In the genomic region with DNA sequence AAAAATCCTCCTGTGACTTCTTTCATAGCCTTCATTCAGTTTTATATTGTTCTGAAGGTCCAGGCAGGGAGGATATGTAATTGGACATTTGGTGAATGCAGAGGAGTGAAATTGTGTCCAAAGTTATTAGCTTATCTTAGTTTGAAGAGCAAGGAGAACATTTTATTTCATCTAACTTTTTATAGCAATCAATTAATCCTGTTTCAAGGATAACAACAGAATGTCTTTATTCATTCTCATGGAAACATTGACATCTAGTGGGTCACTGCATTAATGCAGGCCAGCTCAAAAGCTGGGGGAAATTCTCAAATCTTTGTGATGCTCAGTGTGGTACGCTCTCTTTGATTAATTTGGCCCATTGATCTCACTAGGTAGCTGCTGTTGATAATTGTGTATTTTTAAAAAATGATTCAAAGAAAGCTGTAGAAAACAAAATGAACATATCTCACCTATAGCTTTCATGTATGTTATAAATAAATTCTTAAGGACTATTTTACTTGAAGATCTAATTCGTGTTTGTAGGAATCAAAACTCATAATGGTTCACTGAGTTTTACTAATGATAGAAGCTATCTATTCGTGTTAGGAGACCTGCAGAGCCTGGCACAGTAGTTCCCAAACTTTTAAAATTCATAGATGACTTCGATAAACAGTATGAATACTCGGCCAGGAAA, we compare ENCODE assay signal across 8 cellular contexts.
DNase-seq lines count a peak whose midpoint lies in the region; ATAC-seq and TF ChIP-seq lines count a peak whose summit lies in the region.

No MANE protein-coding gene starts in this region.

- peak; percentile 21 for DNase-seq in activated naive CD4-positive, alpha-beta T cell treated with anti-CD3 and anti-CD28 coated beads, Interleukin-2, amount 10 ng/mL, durations not matched to agents 7 days and 5 days
- no peak for DNase-seq in activated naive CD4-positive, alpha-beta T cell treated with Interleukin-2 at 50 U/mL for 16 hours
- peak; percentile 44 for DNase-seq in NCI-H2227 treated with DMSO at 0.1 percent for 48 hours (lab: John Stamatoyannopoulos, UW)
- peak; percentile 62 for DNase-seq in iris pigment epithelial cell (ENCODE audit: low read depth)
- DNase-seq in suprapubic skin (ENCODE audit: low spot score in 2 of 2) = no peak
- DNase-seq in MV-4-11 (lab: John Stamatoyannopoulos, UW) = no peak

- no peak for TF ChIP-seq EP300 in suprapubic skin (IDR thresholded peaks at IDR 0.05)

- 59% methylated on average over 5 of the region's 5 CpGs for WGBS in suprapubic skin

- H3K9me3 Mint-ChIP-seq in activated naive CD4-positive, alpha-beta T cell treated with anti-CD3 and anti-CD28 coated beads, Interleukin-2, amount 10 ng/mL, durations not matched to agents 7 days and 5 days = no peaks in the 10 kb centered on the region
- peaks cover 0 to 2% (median 0%) of the 10 kb centered on the region in 5 experiments for H3K9me3 Mint-ChIP-seq in brain

- no peak overlapping the region for H3K27ac ChIP-seq in suprapubic skin

- H3K4me1 ChIP-seq in suprapubic skin = peaks cover 16% of the 10 kb centered on the region

- peak; percentile 55 for ATAC-seq in HG02759 (IDR thresholded peaks at IDR 0.05; ENCODE audit: unreplicated experiment)

- no peak overlapping the region for H3K27ac Mint-ChIP-seq in activated naive CD4-positive, alpha-beta T cell treated with anti-CD3 and anti-CD28 coated beads, Interleukin-2, amount 10 ng/mL, durations not matched to agents 7 days and 5 days
- peak overlapping the region; percentile 16 to 93 (median 78) for H3K27ac Mint-ChIP-seq in brain

- no peak overlapping the region for H3K4me3 Mint-ChIP-seq in activated naive CD4-positive, alpha-beta T cell treated with anti-CD3 and anti-CD28 coated beads, Interleukin-2, amount 10 ng/mL, durations not matched to agents 7 days and 5 days
- no peak overlapping the region for H3K4me3 Mint-ChIP-seq in brain

- H3K27me3 Mint-ChIP-seq in activated naive CD4-positive, alpha-beta T cell treated with anti-CD3 and anti-CD28 coated beads, Interleukin-2, amount 10 ng/mL, durations not matched to agents 7 days and 5 days = no peaks in the 10 kb centered on the region
- H3K27me3 Mint-ChIP-seq in brain = peaks cover 3% of the 10 kb centered on the region

- no peaks in the 10 kb centered on the region for H3K27me3 ChIP-seq in suprapubic skin

- no peaks in the 10 kb centered on the region for H3K9me3 ChIP-seq in suprapubic skin

- no peaks in the 10 kb centered on the region for H3K36me3 ChIP-seq in suprapubic skin

- no peak for TF ChIP-seq POLR2A in suprapubic skin (IDR thresholded peaks at IDR 0.05)

- CTCF ChIA-PET in activated naive CD4-positive, alpha-beta T cell treated with anti-CD3 and anti-CD28 coated beads, Interleukin-2, amount 10 ng/mL, durations not matched to agents 7 days and 5 days (lab: Charles Lee) = interaction anchor here (1.2 kb wide), 1 partner anchor 1513 kb away, joined by 4 read pairs; no protein-coding TSS in a partner anchor

- no peak overlapping the region for H3K4me3 ChIP-seq in suprapubic skin

- peak; percentile 81 to 89 for TF ChIP-seq CTCF in brain (conservative IDR thresholded peaks at IDR 0.05)
- peak; percentile 75 to 82 for TF ChIP-seq CTCF in suprapubic skin (IDR thresholded peaks at IDR 0.05)

- H3K36me3 Mint-ChIP-seq in activated naive CD4-positive, alpha-beta T cell treated with anti-CD3 and anti-CD28 coated beads, Interleukin-2, amount 10 ng/mL, durations not matched to agents 7 days and 5 days = no peaks in the 10 kb centered on the region
- H3K36me3 Mint-ChIP-seq in brain = no peaks in the 10 kb centered on the region

- H3K4me1 Mint-ChIP-seq in activated naive CD4-positive, alpha-beta T cell treated with anti-CD3 and anti-CD28 coated beads, Interleukin-2, amount 10 ng/mL, durations not matched to agents 7 days and 5 days = no peaks in the 10 kb centered on the region
- peaks cover 56% of the 10 kb centered on the region for H3K4me1 Mint-ChIP-seq in brain

Comparison
In these comparisons a context has a peak if more than half of its experiments do, and no peak if none do; other contexts are left out.
1. DNase-seq: peak in activated naive CD4-positive, alpha-beta T cell treated with anti-CD3 and anti-CD28 coated beads, Interleukin-2, amount 10 ng/mL, durations not matched to agents 7 days and 5 days (single experiment), NCI-H2227 treated with DMSO at 0.1 percent for 48 hours (single experiment) and iris pigment epithelial cell (single experiment); none in activated naive CD4-positive, alpha-beta T cell treated with Interleukin-2 at 50 U/mL for 16 hours (single experiment), suprapubic skin (0 of 2) and MV-4-11 (single experiment).